Comparison of ENCODE assay signal across 28 cellular contexts in genomic region chr3:125507128-125507527, GRCh38.
"Had no signal": no experiment of that assay in that cellular context is flagged by ENCODE, and none has a peak within 500 bp of the region (broad histone marks: within the 10 kb centered on the region; RNA-seq: fewer than 3 reads in every experiment).

No MANE protein-coding gene starts in this region.

- H3K4me3 Mint-ChIP-seq: activated CD8-positive, alpha-beta T cell treated with anti-CD3 and anti-CD28 coated beads for 36 hours; activated naive CD4-positive, alpha-beta T cell treated with anti-CD3 and anti-CD28 coated beads for 36 hours; activated naive CD8-positive, alpha-beta T cell treated with anti-CD3 and anti-CD28 coated beads, Interleukin-2, amount 10 ng/mL, durations not matched to agents 7 days and 5 days; activated T-cell treated with anti-CD3 and anti-CD28 coated beads, Interleukin-2, amount 50 U/mL, for 4 hours; activated T-helper 1 cell treated with anti-CD3 and anti-CD28 coated beads, Interleukin-12 subunit alpha, Interleukin-12 subunit beta, Interleukin-2, Interleukin-4 antibody, amounts not matched to agents 30 ng/mL and 10 ng/mL and 1 ng/mL, durations not matched to agents 14 hours and 24 hours and 36 hours; dendritic cell treated with granulocyte-macrophage colony-stimulating factor and Interleukin-4, amounts not matched to agents 40 ng/mL and 50 ng/mL, for 4 days; endodermal cell had no signal

- H3K27me3 ChIP-seq: ascending aorta, breast epithelium, cardiac muscle cell, dorsolateral prefrontal cortex had no signal

- H3K27ac Mint-ChIP-seq: activated CD8-positive, alpha-beta T cell treated with anti-CD3 and anti-CD28 coated beads for 36 hours; activated naive CD4-positive, alpha-beta T cell treated with anti-CD3 and anti-CD28 coated beads for 36 hours; activated naive CD8-positive, alpha-beta T cell treated with anti-CD3 and anti-CD28 coated beads, Interleukin-2, amount 10 ng/mL, durations not matched to agents 7 days and 5 days; activated T-helper 1 cell treated with anti-CD3 and anti-CD28 coated beads, Interleukin-12 subunit alpha, Interleukin-12 subunit beta, Interleukin-2, Interleukin-4 antibody, amounts not matched to agents 30 ng/mL and 10 ng/mL and 1 ng/mL, durations not matched to agents 14 hours and 24 hours and 36 hours; activated T-helper 2 cell treated with anti-CD3 and anti-CD28 coated beads, Interferon-gamma antibody, Interleukin-2, Interleukin-4, amounts not matched to agents 10 μg/mL and 5 μg/mL and 100 μg/mL, durations not matched to agents 14 hours and 24 hours and 36 hours; brain; dendritic cell treated with granulocyte-macrophage colony-stimulating factor and Interleukin-4, amounts not matched to agents 40 ng/mL and 50 ng/mL, for 4 days; endodermal cell had no signal

- DNase-seq: activated CD4-positive, alpha-beta T cell treated with anti-CD3 and anti-CD28 coated beads for 4 hours; activated CD4-positive, alpha-beta T cell treated with anti-CD3 and anti-CD28 coated beads, Interleukin-2, amount 50 U/mL, for 1 hour; activated CD4-positive, alpha-beta T cell treated with anti-CD3 and anti-CD28 coated beads, Interleukin-2, amount 50 U/mL, for 48 hours; activated CD4-positive, CD25-positive, alpha-beta regulatory T cell; activated CD4-positive, CD25-positive, alpha-beta regulatory T cell treated with anti-CD3 and anti-CD28 coated beads, Interleukin-2, amount 50 U/mL, for 72 hours; activated CD8-positive, alpha-beta memory T cell treated with anti-CD3 and anti-CD28 coated beads for 24 hours; activated CD8-positive, alpha-beta T cell treated with anti-CD3 and anti-CD28 coated beads for 36 hours; activated effector memory CD4-positive, alpha-beta T cell treated with anti-CD3 and anti-CD28 coated beads, Interleukin-2, amount 50 U/mL, for 16 hours; activated naive CD4-positive, alpha-beta T cell treated with anti-CD3 and anti-CD28 coated beads for 36 hours; activated naive CD8-positive, alpha-beta T cell treated with anti-CD3 and anti-CD28 coated beads, Interleukin-2, amount 10 ng/mL, durations not matched to agents 7 days and 5 days; activated T-cell treated with anti-CD3 and anti-CD28 coated beads, Interleukin-2, amount 50 U/mL, for 4 hours; central memory CD4-positive, alpha-beta T cell; cerebellar nuclear complex; dorsolateral prefrontal cortex; effector memory CD4-positive, alpha-beta T cell; endodermal cell; foreskin fibroblast; head of caudate nucleus; T-helper 2 cell had no signal

- H3K9me3 Mint-ChIP-seq: endodermal cell had no signal

- ATAC-seq: activated CD8-positive, alpha-beta T cell treated with anti-CD3 and anti-CD28 coated beads for 36 hours; activated T-cell treated with anti-CD3 and anti-CD28 coated beads, Interleukin-2, amount 50 U/mL, for 4 hours; esophagus mucosa had no signal

- H3K4me3 ChIP-seq: ascending aorta, breast epithelium, cardiac muscle cell, coronary artery, dorsolateral prefrontal cortex had no signal

- H3K36me3 ChIP-seq: breast epithelium had no signal

- H3K27me3 Mint-ChIP-seq: activated CD8-positive, alpha-beta T cell treated with anti-CD3 and anti-CD28 coated beads for 36 hours; activated naive CD8-positive, alpha-beta T cell treated with anti-CD3 and anti-CD28 coated beads, Interleukin-2, amount 10 ng/mL, durations not matched to agents 7 days and 5 days; dendritic cell treated with granulocyte-macrophage colony-stimulating factor and Interleukin-4, amounts not matched to agents 40 ng/mL and 50 ng/mL, for 4 days had no signal

- H3K9me3 ChIP-seq: breast epithelium had no signal

- H3K27ac ChIP-seq: ascending aorta, breast epithelium, cardiac muscle cell, coronary artery, dorsolateral prefrontal cortex had no signal

- H3K4me1 ChIP-seq: breast epithelium had no signal

- H3K4me1 Mint-ChIP-seq: endodermal cell had no signal
